Comparison of ENCODE assay signal across 1 cellular context in genomic region chr14:75290851-75291250, GRCh38.
TF ChIP-seq lines count a peak whose summit lies in the region.

No MANE protein-coding gene starts in this region.

TF ChIP-seq in K562, 482 proteins besides CTCF, POLR2A, EP300 and RAD21 (continued from another document):
- TF ChIP-seq TCF7 (IDR thresholded peaks at IDR 0.05; ENCODE audit: borderline replicate concordance) (no peak), CREB5 (CRISPR knock-in tag; IDR thresholded peaks at IDR 0.05) (no peak), FOXO4 (CRISPR knock-in tag; IDR thresholded peaks at IDR 0.05) (no peak), ZSCAN29 (IDR thresholded peaks at IDR 0.05) (no peak), STAT5A (IDR thresholded peaks at IDR 0.05; ENCODE audit: borderline replicate concordance, low read length) (no peak), TCF7L2 (IDR thresholded peaks at IDR 0.05; ENCODE audit: low read depth, low read length) (no peak)
